In the genomic region with DNA sequence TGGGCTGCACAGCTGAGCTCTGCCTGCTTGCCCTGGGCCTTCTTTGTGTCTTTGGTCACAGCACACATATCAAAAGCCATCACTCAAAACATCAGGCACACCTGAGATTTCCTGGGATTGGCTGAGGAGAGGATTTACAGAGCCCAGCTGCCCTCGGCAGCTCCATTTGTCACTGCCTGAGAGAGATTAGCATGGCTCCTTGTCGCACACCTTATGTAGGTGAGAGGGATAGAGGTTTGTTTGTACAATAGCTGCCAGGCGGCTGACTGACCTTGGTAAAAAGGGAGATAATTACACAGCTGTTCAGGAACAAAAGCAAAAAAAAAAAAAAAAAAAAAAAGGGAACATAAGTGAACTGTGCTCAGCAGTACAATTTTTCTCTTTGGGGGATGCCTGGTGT, we compare ENCODE assay signal across 17 cellular contexts.
DNase-seq lines count a peak whose midpoint lies in the region; ATAC-seq, FAIRE-seq and TF ChIP-seq lines count a peak whose summit lies in the region.
"Had no signal": no experiment of that assay in that cellular context is flagged by ENCODE, and none has a peak within 500 bp of the region (broad histone marks: within the 10 kb centered on the region; RNA-seq: fewer than 3 reads in every experiment).

No MANE protein-coding gene starts in this region.

- DNase-seq in NCI-H1092 treated with DMSO at 0.1 percent for 48 hours (lab: John Stamatoyannopoulos, UW) = peak; percentile 38
- DNase-seq in NCI-H2081 treated with DMSO at 0.1 percent for 48 hours (lab: John Stamatoyannopoulos, UW) = peak; percentile 49
- peak in 5 of 6 donors; percentile 70 to 87 (median 76) for DNase-seq in pancreas
- DNase-seq in activated CD4-positive, alpha-beta T cell treated with anti-CD3 and anti-CD28 coated beads, Interleukin-2, amount 50 U/mL, for 48 hours = no peak
- no peak for DNase-seq in T-helper 2 cell
- no peak for DNase-seq in heart right ventricle
- DNase-seq: activated CD4-positive, CD25-positive, alpha-beta regulatory T cell treated with anti-CD3 and anti-CD28 coated beads, Interleukin-2, amount 50 U/mL, for 72 hours; central memory CD4-positive, alpha-beta T cell; effector CD4-positive, alpha-beta T cell; kidney; NCI-H526; Peyer's patch; stimulated activated CD4-positive, alpha-beta T cell treated with anti-CD3 and anti-CD28 coated beads, Interleukin-2, amount 100 ng/mL, for 48 hours; T-helper 9 cell had no signal

- H3K4me3 ChIP-seq in pancreas (no peak overlapping the region), heart right ventricle (no peak overlapping the region)
- H3K4me3 ChIP-seq: Peyer's patch, SK-N-MC had no signal

- H3K9me3 ChIP-seq in pancreas = no peaks in the 10 kb centered on the region
- H3K9me3 ChIP-seq in heart right ventricle = no peaks in the 10 kb centered on the region
- H3K9me3 ChIP-seq: neutrophil, Peyer's patch had no signal

- H3K4me1 ChIP-seq in pancreas (peaks cover 9 to 25% (median 24%) of the 10 kb centered on the region in 3 donors), heart right ventricle (peaks cover 0 to 24% (median 14%) of the 10 kb centered on the region in 9 donors)
- H3K4me1 ChIP-seq: Peyer's patch had no signal

- H3K27me3 ChIP-seq in pancreas = no peaks in the 10 kb centered on the region
- H3K27me3 ChIP-seq in heart right ventricle = no peaks in the 10 kb centered on the region
- H3K27me3 ChIP-seq: neutrophil, Peyer's patch had no signal

- H3K36me3 ChIP-seq in pancreas = no peaks in the 10 kb centered on the region
- H3K36me3 ChIP-seq in heart right ventricle = peaks cover 0 to 57% (median 0%) of the 10 kb centered on the region in 9 donors

- FAIRE-seq in pancreas (lab: Jason Lieb, UNC) = no peak
- FAIRE-seq: kidney had no signal

- WGBS in pancreas, 2 donors = 12 to 19% methylated on average over 3 of the region's 3 CpGs
- 91 to 93% methylated on average over 3 of the region's 3 CpGs for WGBS in heart right ventricle, 2 donors

- H3K27ac ChIP-seq in VCaP = 0 out of 2 replicates have a peak overlapping the region, but pooled peaks have one; percentile 10
- H3K27ac ChIP-seq in pancreas = peak overlapping the region; percentile 43 to 58 (median 48)
- H3K27ac ChIP-seq in heart right ventricle = no peak overlapping the region
- H3K27ac ChIP-seq: neutrophil, Peyer's patch, SK-N-MC had no signal

- TF ChIP-seq CTCF in VCaP (conservative IDR thresholded peaks at IDR 0.05) = no peak
- TF ChIP-seq CTCF in pancreas (IDR thresholded peaks at IDR 0.05) = no peak
- TF ChIP-seq CTCF in heart right ventricle (IDR thresholded peaks at IDR 0.05) = no peak

- intact Hi-C loops in pancreas (cut with DNase I) = no loop called here
- intact Hi-C loops in heart right ventricle (cut with DNase I) = loop anchor here in 1 of 10 donors (10.0 kb wide), 1 partner anchor 596 kb away; no protein-coding TSS in a partner anchor

- ATAC-seq in pancreas (peak; percentile 90 to 95 (median 94)), heart right ventricle (no peak)

Comparison
In these comparisons a context has a peak if more than half of its experiments do, and no peak if none do; other contexts are left out.
1. DNase-seq: peak in NCI-H1092 treated with DMSO at 0.1 percent for 48 hours (single experiment), NCI-H2081 treated with DMSO at 0.1 percent for 48 hours (single experiment) and pancreas (5 of 6); none in activated CD4-positive, alpha-beta T cell treated with anti-CD3 and anti-CD28 coated beads, Interleukin-2, amount 50 U/mL, for 48 hours (0 of 2), T-helper 2 cell (0 of 5) and heart right ventricle (0 of 2).
2. H3K27ac ChIP-seq: peak in VCaP (single experiment) and pancreas (4 of 4); none in heart right ventricle (0 of 10).
3. ATAC-seq: peak in pancreas (4 of 4); none in heart right ventricle (0 of 8).